ENCODE assay signal across 1 cellular context in the genomic region with DNA sequence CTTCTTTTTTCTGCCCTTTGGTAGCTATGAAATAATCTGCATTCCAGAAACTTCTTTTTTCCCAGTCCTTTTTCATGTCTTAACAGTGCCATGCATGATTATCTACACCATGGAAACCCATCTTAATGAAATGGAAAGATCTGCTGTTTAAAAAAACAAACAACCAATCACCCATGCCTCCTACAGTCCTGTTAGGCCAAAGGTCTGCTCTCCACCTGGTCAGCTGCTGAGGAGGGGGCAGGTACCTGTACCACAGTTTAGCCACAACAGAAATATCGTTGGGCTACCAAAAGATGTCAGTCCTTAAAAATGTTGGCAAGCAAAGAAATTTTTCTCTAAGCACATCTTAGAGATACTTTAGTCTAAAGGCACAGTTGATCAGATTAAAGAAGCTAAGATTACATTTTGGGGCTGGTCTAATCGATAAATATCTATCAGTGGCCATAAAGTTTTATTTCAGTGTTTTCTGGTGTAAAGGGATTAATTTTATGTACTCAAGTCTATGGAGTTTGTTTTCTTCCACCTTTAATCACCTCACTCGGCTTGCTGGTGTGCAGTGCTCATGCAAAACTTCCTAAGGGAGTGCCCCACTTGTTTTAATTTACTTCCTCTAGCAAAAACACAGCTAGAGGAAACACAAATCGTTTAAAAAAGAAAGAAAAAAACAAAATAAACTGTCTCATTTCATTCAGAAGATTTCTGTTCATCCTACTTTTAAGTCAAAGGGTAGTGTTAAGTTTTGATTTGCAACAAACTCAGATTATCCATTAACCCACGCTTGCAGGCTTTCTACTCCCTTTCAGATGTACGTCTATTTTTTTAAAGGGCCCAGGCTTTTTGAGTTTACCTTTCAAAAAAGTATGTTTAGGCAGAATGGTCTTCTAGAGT.
A peak's percentile ranks its signal among the peaks of the same experiment; 100 is the strongest.
TF ChIP-seq lines count a peak whose summit lies in the region.

No MANE protein-coding gene starts in this region.

TF ChIP-seq in liver, 16 proteins besides CTCF, POLR2A, EP300 and RAD21 (continued from another document):
- TF ChIP-seq, protein P1, sequence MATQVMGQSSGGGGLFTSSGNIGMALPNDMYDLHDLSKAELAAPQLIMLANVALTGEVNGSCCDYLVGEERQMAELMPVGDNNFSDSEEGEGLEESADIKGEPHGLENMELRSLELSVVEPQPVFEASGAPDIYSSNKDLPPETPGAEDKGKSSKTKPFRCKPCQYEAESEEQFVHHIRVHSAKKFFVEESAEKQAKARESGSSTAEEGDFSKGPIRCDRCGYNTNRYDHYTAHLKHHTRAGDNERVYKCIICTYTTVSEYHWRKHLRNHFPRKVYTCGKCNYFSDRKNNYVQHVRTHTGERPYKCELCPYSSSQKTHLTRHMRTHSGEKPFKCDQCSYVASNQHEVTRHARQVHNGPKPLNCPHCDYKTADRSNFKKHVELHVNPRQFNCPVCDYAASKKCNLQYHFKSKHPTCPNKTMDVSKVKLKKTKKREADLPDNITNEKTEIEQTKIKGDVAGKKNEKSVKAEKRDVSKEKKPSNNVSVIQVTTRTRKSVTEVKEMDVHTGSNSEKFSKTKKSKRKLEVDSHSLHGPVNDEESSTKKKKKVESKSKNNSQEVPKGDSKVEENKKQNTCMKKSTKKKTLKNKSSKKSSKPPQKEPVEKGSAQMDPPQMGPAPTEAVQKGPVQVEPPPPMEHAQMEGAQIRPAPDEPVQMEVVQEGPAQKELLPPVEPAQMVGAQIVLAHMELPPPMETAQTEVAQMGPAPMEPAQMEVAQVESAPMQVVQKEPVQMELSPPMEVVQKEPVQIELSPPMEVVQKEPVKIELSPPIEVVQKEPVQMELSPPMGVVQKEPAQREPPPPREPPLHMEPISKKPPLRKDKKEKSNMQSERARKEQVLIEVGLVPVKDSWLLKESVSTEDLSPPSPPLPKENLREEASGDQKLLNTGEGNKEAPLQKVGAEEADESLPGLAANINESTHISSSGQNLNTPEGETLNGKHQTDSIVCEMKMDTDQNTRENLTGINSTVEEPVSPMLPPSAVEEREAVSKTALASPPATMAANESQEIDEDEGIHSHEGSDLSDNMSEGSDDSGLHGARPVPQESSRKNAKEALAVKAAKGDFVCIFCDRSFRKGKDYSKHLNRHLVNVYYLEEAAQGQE (IDR thresholded peaks at IDR 0.05) = peak; percentile 35
